8 cellular contexts compared by ENCODE assay signal in genomic region chr10:35136263-35136815, GRCh38. TPM values are rescaled to one million over a fixed set of nuclear protein-coding genes. Genes with fewer than 3 reads are reported as not detected.
DNase-seq lines count a peak whose midpoint lies in the region; ATAC-seq and TF ChIP-seq lines count a peak whose summit lies in the region.

No MANE protein-coding gene starts in this region.

- peak overlapping the region; percentile 78 for H3K27ac Mint-ChIP-seq in activated T-helper 17 cell treated with anti-CD3 and anti-CD28 coated beads, Interleukin-2, amount 50 U/mL, for 72 hours

- H3K27me3 Mint-ChIP-seq in activated T-helper 17 cell treated with anti-CD3 and anti-CD28 coated beads, Interleukin-2, amount 50 U/mL, for 72 hours = no peaks in the 10 kb centered on the region

- peaks cover 6% of the 10 kb centered on the region for H3K36me3 Mint-ChIP-seq in activated T-helper 17 cell treated with anti-CD3 and anti-CD28 coated beads, Interleukin-2, amount 50 U/mL, for 72 hours (ENCODE audit: low read depth)

- TF ChIP-seq CTCF in GM10248 (IDR thresholded peaks at IDR 0.05; ENCODE audit: control extremely low read depth, extremely low read depth, low read depth, missing control alignments) = no peak

- ATAC-seq in GM19351 (IDR thresholded peaks at IDR 0.05; ENCODE audit: unreplicated experiment) (peak; percentile 66), HG03108 (IDR thresholded peaks at IDR 0.05; ENCODE audit: unreplicated experiment) (peak; percentile 46), left lobe of liver (no peak)
- ATAC-seq in activated T-helper 17 cell treated with anti-CD3 and anti-CD28 coated beads, Interleukin-2, amount 50 U/mL, for 72 hours (replicated peaks) = no peak

- DNase-seq in GM10248 (ENCODE audit: extremely low spot score) (peak; percentile 34), COLO668 (lab: John Stamatoyannopoulos, UW; ENCODE audit: unreplicated experiment) (no peak), NCI-H1436 (lab: John Stamatoyannopoulos, UW) (no peak), left lobe of liver (ENCODE audit: low spot score) (no peak), mucosa of gallbladder (ENCODE audit: low spot score) (no peak)

- POLR2A ChIA-PET in GM10248 (lab: Yijun Ruan, JAX) = interaction anchor here (0.6 kb wide), 2 partner anchors 51 to 114 kb away, joined by 5 read pairs; no protein-coding TSS in a partner anchor

- peaks cover 23% of the 10 kb centered on the region for H3K4me1 Mint-ChIP-seq in activated T-helper 17 cell treated with anti-CD3 and anti-CD28 coated beads, Interleukin-2, amount 50 U/mL, for 72 hours

- no peaks in the 10 kb centered on the region for H3K9me3 Mint-ChIP-seq in activated T-helper 17 cell treated with anti-CD3 and anti-CD28 coated beads, Interleukin-2, amount 50 U/mL, for 72 hours

- CTCF ChIA-PET in GM10248 (lab: Yijun Ruan, JAX) = interaction anchor here (1.0 to 3.9 kb wide), 3 partner anchors 15 to 59 kb away, joined by 3 to 23 read pairs (median 3); no protein-coding TSS in a partner anchor

- peak overlapping the region; percentile 68 for H3K4me3 Mint-ChIP-seq in activated T-helper 17 cell treated with anti-CD3 and anti-CD28 coated beads, Interleukin-2, amount 50 U/mL, for 72 hours

RNA-seq across cellular contexts. Expression of gene CREM, which starts 9.7 kb away (rescaled TPM):
- 100 to 1,000 TPM; 126 to 150 TPM for total RNA-seq in activated T-helper 17 cell treated with anti-CD3 and anti-CD28 coated beads, Interleukin-2, amount 50 U/mL, for 72 hours
- total RNA-seq in left lobe of liver = 18.9 TPM
- total RNA-seq in mucosa of gallbladder = 26.8 TPM

RNA-seq across cellular contexts. Expression of gene CUL2, which starts 46.2 kb away (rescaled TPM):
- total RNA-seq in activated T-helper 17 cell treated with anti-CD3 and anti-CD28 coated beads, Interleukin-2, amount 50 U/mL, for 72 hours = 10 to 100 TPM; 27.3 to 49.7 TPM
- total RNA-seq in left lobe of liver = 12.3 TPM
- 26.2 TPM for total RNA-seq in mucosa of gallbladder

Comparison
In these comparisons a context has a peak if more than half of its experiments do, and no peak if none do; other contexts are left out.
1. ATAC-seq: peak in GM19351 (single experiment) and HG03108 (single experiment); none in activated T-helper 17 cell treated with anti-CD3 and anti-CD28 coated beads, Interleukin-2, amount 50 U/mL, for 72 hours (single experiment) and left lobe of liver (single experiment).